ENCODE assay signal across 1 cellular context in the genomic region with DNA sequence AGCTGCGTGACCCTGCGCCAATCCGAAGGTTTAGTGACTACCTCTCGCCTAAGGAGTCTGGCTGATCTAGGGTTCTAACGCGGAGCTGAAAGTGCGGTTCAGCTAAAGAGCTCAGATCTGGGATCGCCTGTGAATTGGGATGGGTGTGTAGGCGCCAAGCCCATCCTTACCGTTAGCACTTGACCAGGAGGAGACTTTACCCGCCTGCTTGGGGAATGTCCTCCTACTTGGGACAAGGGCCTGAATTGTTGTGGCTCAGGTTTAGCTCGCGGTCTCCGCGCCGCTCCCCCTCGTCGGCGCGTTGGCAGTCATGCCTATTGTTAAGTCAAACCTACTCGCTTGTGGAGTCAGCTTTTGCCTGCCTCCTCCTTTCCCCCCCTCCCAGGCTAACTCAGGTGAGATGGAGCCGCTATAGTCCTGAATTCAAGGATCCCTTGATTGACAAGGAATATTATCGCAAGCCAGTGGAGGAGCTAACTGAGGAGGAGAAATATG.
TF ChIP-seq lines count a peak whose summit lies in the region.

No MANE protein-coding gene starts in this region.

TF ChIP-seq in HepG2, 621 proteins besides CTCF, POLR2A, EP300 and RAD21 (continues in another document):
- TF ChIP-seq ZNF30 (CRISPR knock-in tag; IDR thresholded peaks at IDR 0.05) (0 out of 2 replicates have a peak, but pooled peaks have one; percentile 80), NR1H2 (CRISPR knock-in tag; IDR thresholded peaks at IDR 0.05; ENCODE audit: borderline replicate concordance, low read depth) (no peak), ZMAT5 (CRISPR knock-in tag; IDR thresholded peaks at IDR 0.05; ENCODE audit: borderline replicate concordance, low read depth) (0 out of 2 replicates have a peak, but pooled peaks have one; percentile 88), HBP1 (CRISPR knock-in tag; IDR thresholded peaks at IDR 0.05; ENCODE audit: low read depth) (no peak), ZNF891 (CRISPR knock-in tag; IDR thresholded peaks at IDR 0.05) (0 out of 2 replicates have a peak, but pooled peaks have one; percentile 7), RAD51 (IDR thresholded peaks at IDR 0.05; ENCODE audit: borderline replicate concordance) (no peak), ZNF576 (CRISPR knock-in tag; IDR thresholded peaks at IDR 0.05) (no peak), SIN3A (IDR thresholded peaks at IDR 0.05; ENCODE audit: borderline replicate concordance, low read depth, low read length) (0 out of 2 replicates have a peak, but pooled peaks have one; percentile 2), CCDC6 (CRISPR knock-in tag; IDR thresholded peaks at IDR 0.05) (peak; percentile 63; the same call in 1 of the 2 replicates), ZNF333 (CRISPR knock-in tag; IDR thresholded peaks at IDR 0.05; ENCODE audit: borderline replicate concordance) (peak; percentile 56; the same call in 1 of the 2 replicates), ZNF274 (CRISPR knock-in tag; IDR thresholded peaks at IDR 0.05) (peak; percentile 2; the same call in 1 of the 2 replicates), ZNF451 (CRISPR knock-in tag; IDR thresholded peaks at IDR 0.05) (no peak), ZNF329 (CRISPR knock-in tag; IDR thresholded peaks at IDR 0.05; ENCODE audit: low read depth) (no peak), FOXC1 (CRISPR knock-in tag; IDR thresholded peaks at IDR 0.05; ENCODE audit: borderline replicate concordance) (peak; percentile 49; the same call in 1 of the 2 replicates), KDM5A (IDR thresholded peaks at IDR 0.05; ENCODE audit: borderline replicate concordance, low read length) (peak; percentile 91; the same call in 1 of the 2 replicates), ZNF83 (CRISPR knock-in tag; IDR thresholded peaks at IDR 0.05; ENCODE audit: borderline replicate concordance) (0 out of 2 replicates have a peak, but pooled peaks have one; percentile 3), ZKSCAN5 (CRISPR knock-in tag; IDR thresholded peaks at IDR 0.05) (no peak), RBM22 (optimal IDR thresholded peaks at IDR 0.05; ENCODE audit: low read length) (peak; percentile 67), MTF2 (CRISPR knock-in tag; IDR thresholded peaks at IDR 0.05; ENCODE audit: borderline replicate concordance) (no peak), KDM4B (CRISPR knock-in tag; IDR thresholded peaks at IDR 0.05) (no peak), ZNF296 (CRISPR knock-in tag; conservative IDR thresholded peaks at IDR 0.05) (0 out of 2 replicates have a peak, but pooled peaks have one; percentile 53), ZNF841 (CRISPR knock-in tag; IDR thresholded peaks at IDR 0.05; ENCODE audit: borderline replicate concordance) (no peak), ZNF44 (CRISPR knock-in tag; IDR thresholded peaks at IDR 0.05) (no peak), ZNF564 (CRISPR knock-in tag; IDR thresholded peaks at IDR 0.05) (0 out of 2 replicates have a peak, but pooled peaks have one; percentile 6), DNMT3B (CRISPR knock-in tag; conservative IDR thresholded peaks at IDR 0.05) (0 out of 2 replicates have a peak, but pooled peaks have one; percentile 33), TCF7L2 (IDR thresholded peaks at IDR 0.05; ENCODE audit: low read depth, low read length) (no peak), ZNF557 (CRISPR knock-in tag; IDR thresholded peaks at IDR 0.05) (no peak), NFIC (IDR thresholded peaks at IDR 0.05; ENCODE audit: low read length) (0 out of 2 replicates have a peak, but pooled peaks have one; percentile 20), ZNF883 (CRISPR knock-in tag; IDR thresholded peaks at IDR 0.05; ENCODE audit: not compliant biosample characterization) (peak; percentile 42), SATB2 (CRISPR knock-in tag; IDR thresholded peaks at IDR 0.05) (no peak), ZNF615 (CRISPR knock-in tag; IDR thresholded peaks at IDR 0.05; ENCODE audit: borderline replicate concordance) (0 out of 2 replicates have a peak, but pooled peaks have one; percentile 73), AHR (CRISPR knock-in tag; IDR thresholded peaks at IDR 0.05) (0 out of 2 replicates have a peak, but pooled peaks have one; percentile 14), ZNF17 (CRISPR knock-in tag; IDR thresholded peaks at IDR 0.05) (no peak), ETS1 (CRISPR knock-in tag; IDR thresholded peaks at IDR 0.05) (0 out of 2 replicates have a peak, but pooled peaks have one; percentile 49), SNAPC4 (CRISPR knock-in tag; IDR thresholded peaks at IDR 0.05) (no peak), ZNF225 (CRISPR knock-in tag; IDR thresholded peaks at IDR 0.05) (no peak), ZNF7 (CRISPR knock-in tag; IDR thresholded peaks at IDR 0.05) (peak; percentile 18; the same call in 1 of the 2 replicates)
- TF ChIP-seq, protein P1, sequence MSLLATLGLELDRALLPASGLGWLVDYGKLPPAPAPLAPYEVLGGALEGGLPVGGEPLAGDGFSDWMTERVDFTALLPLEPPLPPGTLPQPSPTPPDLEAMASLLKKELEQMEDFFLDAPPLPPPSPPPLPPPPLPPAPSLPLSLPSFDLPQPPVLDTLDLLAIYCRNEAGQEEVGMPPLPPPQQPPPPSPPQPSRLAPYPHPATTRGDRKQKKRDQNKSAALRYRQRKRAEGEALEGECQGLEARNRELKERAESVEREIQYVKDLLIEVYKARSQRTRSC (CRISPR knock-in tag; IDR thresholded peaks at IDR 0.05; ENCODE audit: low read depth): no peak
- TF ChIP-seq, protein P2, sequence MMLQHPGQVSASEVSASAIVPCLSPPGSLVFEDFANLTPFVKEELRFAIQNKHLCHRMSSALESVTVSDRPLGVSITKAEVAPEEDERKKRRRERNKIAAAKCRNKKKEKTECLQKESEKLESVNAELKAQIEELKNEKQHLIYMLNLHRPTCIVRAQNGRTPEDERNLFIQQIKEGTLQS (CRISPR knock-in tag; IDR thresholded peaks at IDR 0.05): 0 out of 2 replicates have a peak, but pooled peaks have one; percentile 8
- TF ChIP-seq, protein P3, sequence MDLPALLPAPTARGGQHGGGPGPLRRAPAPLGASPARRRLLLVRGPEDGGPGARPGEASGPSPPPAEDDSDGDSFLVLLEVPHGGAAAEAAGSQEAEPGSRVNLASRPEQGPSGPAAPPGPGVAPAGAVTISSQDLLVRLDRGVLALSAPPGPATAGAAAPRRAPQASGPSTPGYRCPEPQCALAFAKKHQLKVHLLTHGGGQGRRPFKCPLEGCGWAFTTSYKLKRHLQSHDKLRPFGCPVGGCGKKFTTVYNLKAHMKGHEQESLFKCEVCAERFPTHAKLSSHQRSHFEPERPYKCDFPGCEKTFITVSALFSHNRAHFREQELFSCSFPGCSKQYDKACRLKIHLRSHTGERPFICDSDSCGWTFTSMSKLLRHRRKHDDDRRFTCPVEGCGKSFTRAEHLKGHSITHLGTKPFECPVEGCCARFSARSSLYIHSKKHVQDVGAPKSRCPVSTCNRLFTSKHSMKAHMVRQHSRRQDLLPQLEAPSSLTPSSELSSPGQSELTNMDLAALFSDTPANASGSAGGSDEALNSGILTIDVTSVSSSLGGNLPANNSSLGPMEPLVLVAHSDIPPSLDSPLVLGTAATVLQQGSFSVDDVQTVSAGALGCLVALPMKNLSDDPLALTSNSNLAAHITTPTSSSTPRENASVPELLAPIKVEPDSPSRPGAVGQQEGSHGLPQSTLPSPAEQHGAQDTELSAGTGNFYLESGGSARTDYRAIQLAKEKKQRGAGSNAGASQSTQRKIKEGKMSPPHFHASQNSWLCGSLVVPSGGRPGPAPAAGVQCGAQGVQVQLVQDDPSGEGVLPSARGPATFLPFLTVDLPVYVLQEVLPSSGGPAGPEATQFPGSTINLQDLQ (CRISPR knock-in tag; IDR thresholded peaks at IDR 0.05): peak; percentile 73
- TF ChIP-seq, protein P4, sequence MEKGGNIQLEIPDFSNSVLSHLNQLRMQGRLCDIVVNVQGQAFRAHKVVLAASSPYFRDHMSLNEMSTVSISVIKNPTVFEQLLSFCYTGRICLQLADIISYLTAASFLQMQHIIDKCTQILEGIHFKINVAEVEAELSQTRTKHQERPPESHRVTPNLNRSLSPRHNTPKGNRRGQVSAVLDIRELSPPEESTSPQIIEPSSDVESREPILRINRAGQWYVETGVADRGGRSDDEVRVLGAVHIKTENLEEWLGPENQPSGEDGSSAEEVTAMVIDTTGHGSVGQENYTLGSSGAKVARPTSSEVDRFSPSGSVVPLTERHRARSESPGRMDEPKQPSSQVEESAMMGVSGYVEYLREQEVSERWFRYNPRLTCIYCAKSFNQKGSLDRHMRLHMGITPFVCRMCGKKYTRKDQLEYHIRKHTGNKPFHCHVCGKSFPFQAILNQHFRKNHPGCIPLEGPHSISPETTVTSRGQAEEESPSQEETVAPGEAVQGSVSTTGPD (CRISPR knock-in tag; IDR thresholded peaks at IDR 0.05): peak; percentile 44; the same call in 1 of the 2 replicates
- TF ChIP-seq, protein P5, sequence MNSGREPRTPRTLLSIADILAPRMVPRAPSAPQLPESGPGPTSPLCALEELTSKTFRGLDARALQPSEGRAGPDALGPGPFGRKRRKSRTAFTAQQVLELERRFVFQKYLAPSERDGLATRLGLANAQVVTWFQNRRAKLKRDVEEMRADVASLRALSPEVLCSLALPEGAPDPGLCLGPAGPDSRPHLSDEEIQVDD (CRISPR knock-in tag; IDR thresholded peaks at IDR 0.05; ENCODE audit: borderline replicate concordance): peak; percentile 23; the same call in 1 of the 2 replicates
- TF ChIP-seq, protein P6, sequence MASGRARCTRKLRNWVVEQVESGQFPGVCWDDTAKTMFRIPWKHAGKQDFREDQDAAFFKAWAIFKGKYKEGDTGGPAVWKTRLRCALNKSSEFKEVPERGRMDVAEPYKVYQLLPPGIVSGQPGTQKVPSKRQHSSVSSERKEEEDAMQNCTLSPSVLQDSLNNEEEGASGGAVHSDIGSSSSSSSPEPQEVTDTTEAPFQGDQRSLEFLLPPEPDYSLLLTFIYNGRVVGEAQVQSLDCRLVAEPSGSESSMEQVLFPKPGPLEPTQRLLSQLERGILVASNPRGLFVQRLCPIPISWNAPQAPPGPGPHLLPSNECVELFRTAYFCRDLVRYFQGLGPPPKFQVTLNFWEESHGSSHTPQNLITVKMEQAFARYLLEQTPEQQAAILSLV (CRISPR knock-in tag; IDR thresholded peaks at IDR 0.05; ENCODE audit: borderline replicate concordance): peak; percentile 1
- TF ChIP-seq, protein P7, sequence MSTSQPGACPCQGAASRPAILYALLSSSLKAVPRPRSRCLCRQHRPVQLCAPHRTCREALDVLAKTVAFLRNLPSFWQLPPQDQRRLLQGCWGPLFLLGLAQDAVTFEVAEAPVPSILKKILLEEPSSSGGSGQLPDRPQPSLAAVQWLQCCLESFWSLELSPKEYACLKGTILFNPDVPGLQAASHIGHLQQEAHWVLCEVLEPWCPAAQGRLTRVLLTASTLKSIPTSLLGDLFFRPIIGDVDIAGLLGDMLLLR (CRISPR knock-in tag; IDR thresholded peaks at IDR 0.05): 0 out of 2 replicates have a peak, but pooled peaks have one; percentile 47
